ENCODE assay signal across 17 cellular contexts in the genomic region with DNA sequence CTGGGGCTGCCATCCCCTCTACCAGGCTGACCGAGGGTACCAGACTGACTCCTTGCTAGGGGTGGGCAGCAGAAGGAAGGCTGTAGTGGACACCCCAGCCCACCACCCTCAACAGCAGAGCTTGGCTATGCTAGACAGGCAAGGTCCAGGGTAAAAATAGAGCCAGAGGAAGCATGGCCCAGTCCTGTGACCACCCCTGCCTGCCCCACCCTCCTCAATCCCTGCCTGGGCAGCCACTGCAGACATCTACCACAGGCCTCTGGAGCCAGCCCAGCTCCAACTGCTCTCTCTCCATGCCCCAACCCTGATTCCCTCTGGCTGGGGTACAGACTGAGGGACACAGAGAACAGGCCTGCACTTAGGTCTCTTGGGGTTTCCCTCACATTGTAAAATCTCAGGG. TPM values are rescaled to one million over a fixed set of nuclear protein-coding genes. Genes with fewer than 3 reads are reported as not detected.
DNase-seq lines count a peak whose midpoint lies in the region; ATAC-seq and TF ChIP-seq lines count a peak whose summit lies in the region.
"Had no signal": no experiment of that assay in that cellular context is flagged by ENCODE, and none has a peak within 500 bp of the region (broad histone marks: within the 10 kb centered on the region; RNA-seq: fewer than 3 reads in every experiment).

No MANE protein-coding gene starts in this region.

- H3K79me2 ChIP-seq in GM23248 (ENCODE audit: insufficient read depth), result peaks cover 28% of the 10 kb centered on the region
- peaks cover 15% of the 10 kb centered on the region for H3K79me2 ChIP-seq in smooth muscle cell (ENCODE audit: low read depth)

- intact Hi-C loops in dendritic cell treated with granulocyte-macrophage colony-stimulating factor and Interleukin-4, amounts not matched to agents 40 ng/mL and 50 ng/mL, for 4 days (cut with micrococcal nuclease), result no loop called here

- DNase-seq in GM23248 (peak; percentile 22), lung (ENCODE audit: low spot score) (no peak), smooth muscle cell (lab: John Stamatoyannopoulos, UW; ENCODE audit: unreplicated experiment) (no peak), cortex of kidney (lab: John Stamatoyannopoulos, UW) (no peak)
- DNase-seq in stimulated activated naive CD8-positive, alpha-beta T cell treated with anti-CD3 and anti-CD28 coated beads, Interleukin-15, Interleukin-2, amounts not matched to agents 100 U/mL and 50 U/mL, for 24 hours, result no peak
- DNase-seq in activated T-cell treated with anti-CD3 and anti-CD28 coated beads, Interleukin-2, amount 50 U/mL, for 4 hours, result no peak
- DNase-seq: DND-41; effector CD4-positive, alpha-beta T cell; MM.1S; stimulated activated CD4-positive, alpha-beta T cell treated with anti-CD3 and anti-CD28 coated beads, Interleukin-12 subunit alpha, Interleukin-12 subunit beta, amount 100 ng/mL, for 4 hours had no signal

- no peaks in the 10 kb centered on the region for H3K9me2 ChIP-seq in GM23248 (ENCODE audit: insufficient read depth)

- peak overlapping the region; percentile 0 for H3K27ac Mint-ChIP-seq in dendritic cell treated with granulocyte-macrophage colony-stimulating factor and Interleukin-4, amounts not matched to agents 40 ng/mL and 50 ng/mL, for 4 days
- H3K27ac Mint-ChIP-seq: neural progenitor cell had no signal

- no peak for ATAC-seq in lung (ENCODE audit: insufficient read depth, low FRiP score)
- ATAC-seq in esophagus mucosa, result no peak
- no peak for ATAC-seq in stimulated activated naive CD8-positive, alpha-beta T cell treated with anti-CD3 and anti-CD28 coated beads, Interleukin-15, Interleukin-2, amounts not matched to agents 100 U/mL and 50 U/mL, for 24 hours
- ATAC-seq in activated T-cell treated with anti-CD3 and anti-CD28 coated beads, Interleukin-2, amount 50 U/mL, for 4 hours, result no peak
- ATAC-seq: activated CD4-positive, CD25-positive, alpha-beta regulatory T cell treated with anti-CD3 and anti-CD28 coated beads, Interleukin-2, amount 50 U/mL, for 24 hours; gastroesophageal sphincter; upper lobe of right lung had no signal

- WGBS in GM23248 (ENCODE audit: low coverage in 1 of 2, low lambda C conversion rate in 2 of 2, missing lambda C conversion rate in 2 of 2), 2 experiments, result 90 to 100% methylated on average over 1 of the region's 1 CpG
- WGBS in lung, 2 donors, result 94 to 100% methylated on average over 1 of the region's 1 CpG
- 50% methylated on average over 1 of the region's 1 CpG for WGBS in smooth muscle cell (ENCODE audit: low lambda C conversion rate)

- no peak overlapping the region for H3K4me3 Mint-ChIP-seq in dendritic cell treated with granulocyte-macrophage colony-stimulating factor and Interleukin-4, amounts not matched to agents 40 ng/mL and 50 ng/mL, for 4 days
- H3K4me3 Mint-ChIP-seq in activated T-cell treated with anti-CD3 and anti-CD28 coated beads, Interleukin-2, amount 50 U/mL, for 4 hours, result no peak overlapping the region
- H3K4me3 Mint-ChIP-seq: neural progenitor cell had no signal

- H3K4me3 ChIP-seq in GM23248 (no peak overlapping the region), lung (no peak overlapping the region), smooth muscle cell (no peak overlapping the region)
- H3K4me3 ChIP-seq: adrenal gland, gastroesophageal sphincter, neural progenitor cell, upper lobe of right lung had no signal

- no peaks in the 10 kb centered on the region for H3K27me3 ChIP-seq in GM23248 (replicated peaks; ENCODE audit: insufficient read depth)
- H3K27me3 ChIP-seq in lung (ENCODE audit: control insufficient read depth, insufficient read depth), result no peaks in the 10 kb centered on the region
- no peaks in the 10 kb centered on the region for H3K27me3 ChIP-seq in smooth muscle cell (ENCODE audit: low read depth)
- H3K27me3 ChIP-seq: adrenal gland, gastroesophageal sphincter, neural progenitor cell, upper lobe of right lung had no signal

- H3K9ac ChIP-seq in GM23248 (no peak overlapping the region), smooth muscle cell (ENCODE audit: low read depth) (no peak overlapping the region)
- H3K9ac ChIP-seq: neural progenitor cell had no signal

- H3F3A ChIP-seq in GM23248 (ENCODE audit: insufficient read depth) (peaks cover 9% of the 10 kb centered on the region; the same call in 1 of the 2 replicates), smooth muscle cell (ENCODE audit: low read depth) (no peaks in the 10 kb centered on the region)

- peaks cover 81% of the 10 kb centered on the region for H3K4me1 Mint-ChIP-seq in dendritic cell treated with granulocyte-macrophage colony-stimulating factor and Interleukin-4, amounts not matched to agents 40 ng/mL and 50 ng/mL, for 4 days (ENCODE audit: low read depth)
- H3K4me1 Mint-ChIP-seq in activated T-cell treated with anti-CD3 and anti-CD28 coated beads, Interleukin-2, amount 50 U/mL, for 4 hours (ENCODE audit: low read depth), result peaks cover 17% of the 10 kb centered on the region

- H3K9me3 ChIP-seq in GM23248 (ENCODE audit: low read depth), result no peaks in the 10 kb centered on the region
- no peaks in the 10 kb centered on the region for H3K9me3 ChIP-seq in lung (ENCODE audit: control insufficient read depth in 2 of 2, insufficient read depth in 1 of 2, low read length in 1 of 2)
- H3K9me3 ChIP-seq in smooth muscle cell (replicated peaks; ENCODE audit: low read depth), result no peaks in the 10 kb centered on the region
- H3K9me3 ChIP-seq: adrenal gland, gastroesophageal sphincter, upper lobe of right lung had no signal

- H4K20me1 ChIP-seq in GM23248 (ENCODE audit: insufficient read depth) (no peaks in the 10 kb centered on the region), smooth muscle cell (ENCODE audit: low read depth) (peaks cover 7% of the 10 kb centered on the region)

- H3K27ac ChIP-seq in GM23248, result no peak overlapping the region
- H3K27ac ChIP-seq in lung (ENCODE audit: low read depth in 1 of 2, low read length in 1 of 2), result peak overlapping the region; percentile 46 to 48
- peak overlapping the region; percentile 24 for H3K27ac ChIP-seq in smooth muscle cell (ENCODE audit: low read depth)
- H3K27ac ChIP-seq: adrenal gland, neural progenitor cell, upper lobe of right lung had no signal

- H3K36me3 ChIP-seq in GM23248 (ENCODE audit: low read depth) (0 out of 2 replicates have a peak, but pooled peaks cover 6% of the 10 kb centered on the region), lung (ENCODE audit: control insufficient read depth in 2 of 2, insufficient read depth in 2 of 2, low read length in 2 of 2) (peaks cover 0 to 3% of the 10 kb centered on the region in 2 donors), smooth muscle cell (ENCODE audit: low read depth) (no peaks in the 10 kb centered on the region)
- H3K36me3 ChIP-seq: adrenal gland, neural progenitor cell, upper lobe of right lung had no signal

- no peak overlapping the region for H2AFZ ChIP-seq in GM23248
- no peak overlapping the region for H2AFZ ChIP-seq in smooth muscle cell (ENCODE audit: low read depth)
- H2AFZ ChIP-seq: neural progenitor cell had no signal

- H3K36me3 Mint-ChIP-seq in dendritic cell treated with granulocyte-macrophage colony-stimulating factor and Interleukin-4, amounts not matched to agents 40 ng/mL and 50 ng/mL, for 4 days (ENCODE audit: low read depth), result peaks cover 14% of the 10 kb centered on the region
- H3K36me3 Mint-ChIP-seq in activated T-cell treated with anti-CD3 and anti-CD28 coated beads, Interleukin-2, amount 50 U/mL, for 4 hours (ENCODE audit: insufficient read depth), result peaks cover under 1% of the 10 kb centered on the region

- no peak for TF ChIP-seq CTCF in lung (IDR thresholded peaks at IDR 0.05; ENCODE audit: control extremely low read depth, extremely low read depth)
- TF ChIP-seq CTCF in smooth muscle cell (IDR thresholded peaks at IDR 0.05; ENCODE audit: borderline replicate concordance, insufficient read depth, poor library complexity, severe bottlenecking), result no peak

- H3K4me2 ChIP-seq in GM23248 (ENCODE audit: unreplicated experiment), result no peak overlapping the region
- peak overlapping the region; percentile 13 for H3K4me2 ChIP-seq in smooth muscle cell
- H3K4me2 ChIP-seq: neural progenitor cell had no signal

- peaks cover 17% of the 10 kb centered on the region; the same call in 1 of the 2 replicates for H3K4me1 ChIP-seq in GM23248 (ENCODE audit: insufficient read depth)
- peaks cover 9 to 26% of the 10 kb centered on the region in 2 donors for H3K4me1 ChIP-seq in lung (ENCODE audit: control insufficient read depth in 2 of 2, insufficient read depth in 2 of 2, low read length in 2 of 2)
- H3K4me1 ChIP-seq in smooth muscle cell (ENCODE audit: low read depth), result peaks cover 18% of the 10 kb centered on the region

- no peaks in the 10 kb centered on the region for H3K9me3 Mint-ChIP-seq in dendritic cell treated with granulocyte-macrophage colony-stimulating factor and Interleukin-4, amounts not matched to agents 40 ng/mL and 50 ng/mL, for 4 days
- H3K9me3 Mint-ChIP-seq in activated T-cell treated with anti-CD3 and anti-CD28 coated beads, Interleukin-2, amount 50 U/mL, for 4 hours, result no peaks in the 10 kb centered on the region
- H3K9me3 Mint-ChIP-seq: neural progenitor cell had no signal

- in situ Hi-C loops in GM23248 (cut with MboI), result no loop called here

- H3K27me3 Mint-ChIP-seq in dendritic cell treated with granulocyte-macrophage colony-stimulating factor and Interleukin-4, amounts not matched to agents 40 ng/mL and 50 ng/mL, for 4 days, result peaks cover 23% of the 10 kb centered on the region
- peaks cover 9% of the 10 kb centered on the region for H3K27me3 Mint-ChIP-seq in activated T-cell treated with anti-CD3 and anti-CD28 coated beads, Interleukin-2, amount 50 U/mL, for 4 hours (ENCODE audit: low read depth)

RNA-seq across cellular contexts. Expression of a gene that starts 1.7 kb away (rescaled TPM):
- total RNA-seq in GM23248 (2014; rRNA removed; shearing (Covaris generic)), result not detected in 2 replicates
- 0.30 TPM in 1 of 2 replicates, not detected in the other for polyA plus RNA-seq in GM23248 (2016; fragmentation: Nextera tagmentation; extraction: Ambion mirVana)
- total RNA-seq in lung, result 1 to 10 TPM in 1 of 2 donors, not detected in 1; 1.8 TPM
- polyA plus RNA-seq in lung, result under 1 TPM; 0.31 to 0.91 TPM
- 8.3 TPM in 1 of 2 replicates, not detected in the other for total RNA-seq in smooth muscle cell
- 0.46 and 1.0 TPM in 2 replicates for polyA plus RNA-seq in smooth muscle cell
- total RNA-seq in esophagus mucosa, result 0.44 TPM
- not detected for total RNA-seq in activated T-cell treated with anti-CD3 and anti-CD28 coated beads, Interleukin-2, amount 50 U/mL, for 4 hours
- total RNA-seq: upper lobe of right lung had no signal

RNA-seq across cellular contexts. Expression of a gene that starts 2.7 kb away (rescaled TPM):
- total RNA-seq in GM23248 (2014; rRNA removed; shearing (Covaris generic)), result 127 and 159 TPM in 2 replicates
- polyA plus RNA-seq in GM23248 (2016; fragmentation: Nextera tagmentation; extraction: Ambion mirVana), result 540 and 552 TPM in 2 replicates
- total RNA-seq in lung, result 10 to 100 TPM; 36.2 to 92.1 TPM
- 100 to 1,000 TPM in 1 of 2 donors, 10 to 100 TPM in 1; 80.9 to 168 TPM for polyA plus RNA-seq in lung
- 150 and 158 TPM in 2 replicates for total RNA-seq in smooth muscle cell
- 474 and 498 TPM in 2 replicates for polyA plus RNA-seq in smooth muscle cell
- total RNA-seq in esophagus mucosa, result 52.5 TPM
- 1 to 10 TPM; 2.0 to 4.9 (median 3.3) TPM for total RNA-seq in activated T-cell treated with anti-CD3 and anti-CD28 coated beads, Interleukin-2, amount 50 U/mL, for 4 hours

RNA-seq across cellular contexts. Expression of a gene that starts 3.9 kb away (rescaled TPM):
- 26.9 and 37.8 TPM in 2 replicates for total RNA-seq in GM23248 (2014; rRNA removed; shearing (Covaris generic))
- 42.2 and 44.2 TPM in 2 replicates for polyA plus RNA-seq in GM23248 (2016; fragmentation: Nextera tagmentation; extraction: Ambion mirVana)
- total RNA-seq in lung, result 10 to 100 TPM; 60.5 to 76.6 TPM
- polyA plus RNA-seq in lung, result 10 to 100 TPM; 51.2 to 56.3 TPM
- total RNA-seq in smooth muscle cell, result 47.8 and 48.1 TPM in 2 replicates
- polyA plus RNA-seq in smooth muscle cell, result 49.7 and 50.2 TPM in 2 replicates
- 44.0 TPM for total RNA-seq in esophagus mucosa
- total RNA-seq in activated T-cell treated with anti-CD3 and anti-CD28 coated beads, Interleukin-2, amount 50 U/mL, for 4 hours, result 100 to 1,000 TPM; 111 to 117 (median 114) TPM

RNA-seq across cellular contexts. Expression of a gene that starts 13.8 kb away (rescaled TPM):
- 2.1 TPM in 1 of 2 replicates, not detected in the other for total RNA-seq in GM23248 (2014; rRNA removed; shearing (Covaris generic))
- polyA plus RNA-seq in GM23248 (2016; fragmentation: Nextera tagmentation; extraction: Ambion mirVana), result 0.31 and 0.32 TPM in 2 replicates
- 100 to 1,000 TPM in 1 of 2 donors, 10 to 100 TPM in 1; 78.5 to 150 TPM for total RNA-seq in lung
- 100 to 1,000 TPM; 157 to 326 TPM for polyA plus RNA-seq in lung
- 20.1 and 25.1 TPM in 2 replicates for total RNA-seq in smooth muscle cell
- 11.0 and 32.7 TPM in 2 replicates for polyA plus RNA-seq in smooth muscle cell
- total RNA-seq in esophagus mucosa, result 1,938 TPM
- total RNA-seq in activated T-cell treated with anti-CD3 and anti-CD28 coated beads, Interleukin-2, amount 50 U/mL, for 4 hours, result under 1 TPM in 2 of 3 donors, not detected in 1; 0.32 to 0.43 TPM

RNA-seq across cellular contexts. Expression of a gene that starts 17.0 kb away (rescaled TPM):
- 495 and 615 TPM in 2 replicates for total RNA-seq in GM23248 (2014; rRNA removed; shearing (Covaris generic))
- polyA plus RNA-seq in GM23248 (2016; fragmentation: Nextera tagmentation; extraction: Ambion mirVana) (801 and 826 TPM in 2 replicates), lung (100 to 1,000 TPM; 162 to 182 TPM), smooth muscle cell (302 and 358 TPM in 2 replicates)
- total RNA-seq in lung (100 to 1,000 TPM in 1 of 2 donors, 10 to 100 TPM in 1; 70.6 to 119 TPM), smooth muscle cell (198 and 238 TPM in 2 replicates), esophagus mucosa (1,290 TPM)
- under 1 TPM in 2 of 3 donors, not detected in 1; 0.24 to 0.29 TPM for total RNA-seq in activated T-cell treated with anti-CD3 and anti-CD28 coated beads, Interleukin-2, amount 50 U/mL, for 4 hours
